In genomic region chr17:29707212-29707571, GRCh38 we compare ENCODE assay signal across 10 cellular contexts.
DNase-seq lines count a peak whose midpoint lies in the region; ATAC-seq and TF ChIP-seq lines count a peak whose summit lies in the region.
"Had no signal": no experiment of that assay in that cellular context is flagged by ENCODE, and none has a peak within 500 bp of the region (broad histone marks: within the 10 kb centered on the region; RNA-seq: fewer than 3 reads in every experiment).

No MANE protein-coding gene starts in this region.

- no peak for TF ChIP-seq CTCF in spleen (IDR thresholded peaks at IDR 0.05 in 8 of 11, conservative IDR thresholded peaks at IDR 0.05 in 3 of 11)

- no peaks in the 10 kb centered on the region for H3K9me3 ChIP-seq in spleen

- no peaks in the 10 kb centered on the region for H3K27me3 Mint-ChIP-seq in T-helper 1 cell treated with Interleukin-12 subunit alpha and Interleukin-12 subunit beta and Interleukin-4 antibody, amounts not matched to agents 30 μg/mL and 1 μg/mL, for 36 hours (ENCODE audit: low read depth)
- H3K27me3 Mint-ChIP-seq in activated naive CD8-positive, alpha-beta T cell treated with anti-CD3 and anti-CD28 coated beads, Interleukin-2, amount 50 U/mL, for 24 hours: no peaks in the 10 kb centered on the region

- ATAC-seq in HG02943 (IDR thresholded peaks at IDR 0.05; ENCODE audit: low read depth, unreplicated experiment) (peak; percentile 11), HG03469 (IDR thresholded peaks at IDR 0.05; ENCODE audit: unreplicated experiment) (no peak)
- ATAC-seq in activated naive CD8-positive, alpha-beta T cell treated with anti-CD3 and anti-CD28 coated beads, Interleukin-2, amount 50 U/mL, for 24 hours: no peak

- H3K4me3 Mint-ChIP-seq in T-helper 1 cell treated with Interleukin-12 subunit alpha and Interleukin-12 subunit beta and Interleukin-4 antibody, amounts not matched to agents 30 μg/mL and 1 μg/mL, for 36 hours: peak overlapping the region; percentile 86
- peak overlapping the region; percentile 73 for H3K4me3 Mint-ChIP-seq in activated naive CD8-positive, alpha-beta T cell treated with anti-CD3 and anti-CD28 coated beads, Interleukin-2, amount 50 U/mL, for 24 hours

- no peak for TF ChIP-seq POLR2A in spleen (IDR thresholded peaks at IDR 0.05)

- peaks cover under 1 to 23% (median 8%) of the 10 kb centered on the region in 6 donors for H3K36me3 ChIP-seq in spleen

- no peak for DNase-seq in T-helper 1 cell
- DNase-seq in activated naive CD8-positive, alpha-beta T cell treated with anti-CD3 and anti-CD28 coated beads, Interleukin-2, amount 50 U/mL, for 24 hours: no peak
- DNase-seq in spleen: no peak
- no peak for DNase-seq in COLO829 (ENCODE audit: low spot score)
- DNase-seq in stimulated activated CD4-positive, alpha-beta T cell treated with anti-CD3 and anti-CD28 coated beads, Interleukin-4, amount 100 ng/mL, for 4 hours: no peak
- DNase-seq: NCI-H526 had no signal

- no peaks in the 10 kb centered on the region for H3K27me3 ChIP-seq in spleen (replicated peaks in 1 of 7)
- H3K27me3 ChIP-seq: hepatocyte had no signal

- H3K9me3 Mint-ChIP-seq in T-helper 1 cell treated with Interleukin-12 subunit alpha and Interleukin-12 subunit beta and Interleukin-4 antibody, amounts not matched to agents 30 μg/mL and 1 μg/mL, for 36 hours: no peaks in the 10 kb centered on the region
- H3K9me3 Mint-ChIP-seq in activated naive CD8-positive, alpha-beta T cell treated with anti-CD3 and anti-CD28 coated beads, Interleukin-2, amount 50 U/mL, for 24 hours: no peaks in the 10 kb centered on the region

- H3K4me3 ChIP-seq in spleen: peak overlapping the region in 4 of 8 donors; percentile 1 to 63 (median 9)
- H3K4me3 ChIP-seq: hepatocyte had no signal

- H3K27ac Mint-ChIP-seq in T-helper 1 cell treated with Interleukin-12 subunit alpha and Interleukin-12 subunit beta and Interleukin-4 antibody, amounts not matched to agents 30 μg/mL and 1 μg/mL, for 36 hours: peak overlapping the region; percentile 99
- H3K27ac Mint-ChIP-seq in activated naive CD8-positive, alpha-beta T cell treated with anti-CD3 and anti-CD28 coated beads, Interleukin-2, amount 50 U/mL, for 24 hours: peak overlapping the region; percentile 93

- intact Hi-C loops in spleen (cut with DNase I; ENCODE audit: low total_unique reads): no loop called here

- H3K4me1 Mint-ChIP-seq in T-helper 1 cell treated with Interleukin-12 subunit alpha and Interleukin-12 subunit beta and Interleukin-4 antibody, amounts not matched to agents 30 μg/mL and 1 μg/mL, for 36 hours (ENCODE audit: low read depth): peaks cover 29% of the 10 kb centered on the region
- H3K4me1 Mint-ChIP-seq in activated naive CD8-positive, alpha-beta T cell treated with anti-CD3 and anti-CD28 coated beads, Interleukin-2, amount 50 U/mL, for 24 hours: peaks cover 76% of the 10 kb centered on the region

- H3K36me3 Mint-ChIP-seq in T-helper 1 cell treated with Interleukin-12 subunit alpha and Interleukin-12 subunit beta and Interleukin-4 antibody, amounts not matched to agents 30 μg/mL and 1 μg/mL, for 36 hours (ENCODE audit: low read depth): peaks cover 15% of the 10 kb centered on the region
- peaks cover 11% of the 10 kb centered on the region for H3K36me3 Mint-ChIP-seq in activated naive CD8-positive, alpha-beta T cell treated with anti-CD3 and anti-CD28 coated beads, Interleukin-2, amount 50 U/mL, for 24 hours (ENCODE audit: low read depth)

- peak overlapping the region; percentile 59 to 97 (median 91) for H3K27ac ChIP-seq in spleen
- H3K27ac ChIP-seq: hepatocyte had no signal

- peaks cover 31 to 98% (median 75%) of the 10 kb centered on the region in 6 donors for H3K4me1 ChIP-seq in spleen
